8 cellular contexts compared by ENCODE assay signal in the genomic region with DNA sequence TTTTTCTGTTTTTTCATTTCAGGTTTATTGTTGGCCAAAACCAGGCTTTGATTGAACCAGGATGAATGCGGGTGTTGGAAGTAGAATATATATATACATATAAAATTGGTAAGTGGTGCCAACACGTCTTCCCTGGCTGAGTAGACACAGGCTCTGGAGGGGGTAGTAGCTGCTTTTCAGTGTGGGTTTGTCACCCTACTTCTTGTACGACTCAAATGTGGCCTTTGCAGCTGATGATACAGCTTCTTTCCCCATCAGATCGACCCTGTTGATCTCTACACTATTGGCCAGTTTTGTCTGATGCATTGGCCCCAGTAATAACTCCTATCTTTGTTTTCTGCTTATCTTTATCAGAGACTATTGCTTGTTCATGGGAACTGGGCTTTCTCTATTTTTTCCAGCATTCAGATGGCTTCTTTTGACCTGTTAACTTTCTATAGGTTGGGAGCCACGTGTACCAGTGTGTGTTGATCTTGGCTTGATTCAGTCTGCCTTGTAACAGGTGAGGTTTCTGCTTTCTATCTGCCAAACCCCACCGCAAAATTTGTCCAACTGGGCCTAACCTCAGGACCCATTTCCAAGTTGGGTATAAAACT. TPM values are rescaled to one million over a fixed set of nuclear protein-coding genes. Genes with fewer than 3 reads are reported as not detected.
DNase-seq lines count a peak whose midpoint lies in the region; ATAC-seq, FAIRE-seq and TF ChIP-seq lines count a peak whose summit lies in the region.

No MANE protein-coding gene starts in this region.

- H3K36me3 ChIP-seq in DOHH2 (ENCODE audit: control insufficient read depth, low read length), result peaks cover 82% of the 10 kb centered on the region
- H3K36me3 ChIP-seq in ectodermal cell (ENCODE audit: control insufficient read depth, insufficient read depth, low read length), result peaks cover 67% of the 10 kb centered on the region
- peaks cover 68% of the 10 kb centered on the region for H3K36me3 ChIP-seq in neuron (ENCODE audit: insufficient read depth, low read length)

- peak overlapping the region; percentile 87 for H3K27ac ChIP-seq in DOHH2 (ENCODE audit: low read depth, low read length)
- peak overlapping the region; percentile 17 for H3K27ac ChIP-seq in ectodermal cell (ENCODE audit: insufficient read depth, low read depth, low read length, poor library complexity, severe bottlenecking)

- H3K9me2 ChIP-seq in DOHH2 (replicated peaks; ENCODE audit: control insufficient read depth, low read length), result no peaks in the 10 kb centered on the region

- H3K4me2 ChIP-seq in DOHH2 (ENCODE audit: low read length), result peak overlapping the region; percentile 96

- peaks cover 80% of the 10 kb centered on the region for H3F3A ChIP-seq in DOHH2 (ENCODE audit: control insufficient read depth, insufficient read depth)

- peak overlapping the region; percentile 94 for H3K4me3 ChIP-seq in DOHH2 (ENCODE audit: low read length)
- H3K4me3 ChIP-seq in ectodermal cell (ENCODE audit: insufficient read depth, low read depth, low read length), result peak overlapping the region; percentile 99
- H3K4me3 ChIP-seq in neuron (ENCODE audit: low read length), result peak overlapping the region; percentile 77

- H3K27me3 ChIP-seq in DOHH2 (ENCODE audit: control insufficient read depth, low read length) (no peaks in the 10 kb centered on the region), ectodermal cell (ENCODE audit: control insufficient read depth, insufficient read depth, low read length, poor library complexity, severe bottlenecking) (no peaks in the 10 kb centered on the region), neuron (ENCODE audit: insufficient read depth, low read length) (no peaks in the 10 kb centered on the region)

- no peak for FAIRE-seq in frontal cortex (lab: Jason Lieb, UNC)

- peaks cover 71% of the 10 kb centered on the region for H3K4me1 ChIP-seq in DOHH2 (ENCODE audit: control insufficient read depth, low read length)
- H3K4me1 ChIP-seq in ectodermal cell (ENCODE audit: control insufficient read depth, insufficient read depth, low read length), result no peaks in the 10 kb centered on the region
- H3K4me1 ChIP-seq in neuron (ENCODE audit: insufficient read depth, low read length), result peaks cover 26% of the 10 kb centered on the region

- no peak overlapping the region for H2AFZ ChIP-seq in neuron (ENCODE audit: low read depth, low read length)

- H3K9me3 ChIP-seq in DOHH2 (ENCODE audit: control insufficient read depth, insufficient read depth, low read length), result peaks cover 3% of the 10 kb centered on the region; the same call in 1 of the 2 replicates
- H3K9me3 ChIP-seq in ectodermal cell (ENCODE audit: control insufficient read depth, low read length), result no peaks in the 10 kb centered on the region
- H3K9me3 ChIP-seq in neuron (ENCODE audit: low read length), result peaks cover 54% of the 10 kb centered on the region

- no peak for ATAC-seq in GM19023 (IDR thresholded peaks at IDR 0.05; ENCODE audit: unreplicated experiment)

- H3K79me2 ChIP-seq in DOHH2 (ENCODE audit: control insufficient read depth, low read length), result peaks cover 95% of the 10 kb centered on the region

- no peak for TF ChIP-seq CTCF in DOHH2 (IDR thresholded peaks at IDR 0.05; ENCODE audit: low read depth, low read length, poor library complexity, severe bottlenecking)

- WGBS in ectodermal cell, 2 experiments, result 22 to 33% methylated on average over 5 to 6 of the region's 6 CpGs

- H4K20me1 ChIP-seq in DOHH2 (ENCODE audit: control insufficient read depth, insufficient read depth, low read depth, low read length), result peaks cover 62% of the 10 kb centered on the region

- DNase-seq in NAMALWA (ENCODE audit: low spot score), result peak; percentile 42
- no peak for DNase-seq in midbrain (lab: John Stamatoyannopoulos, UW)
- no peak for DNase-seq in frontal cortex (ENCODE audit: low spot score in 2 of 2)
- no peak for DNase-seq in NCI-H524 (lab: John Stamatoyannopoulos, UW)

RNA-seq across cellular contexts. Expression of gene ZNFX1, which starts 2.7 kb away (rescaled TPM):
- polyA plus RNA-seq in ectodermal cell (2013, experiment 1 of 4), result 5.7 TPM
- 6.2 TPM for polyA plus RNA-seq in ectodermal cell (2013, experiment 2 of 4)
- polyA plus RNA-seq in ectodermal cell (2013, experiment 3 of 4), result 5.6 TPM
- 5.8 TPM for polyA plus RNA-seq in ectodermal cell (2013, experiment 4 of 4)
- 13.0 TPM for total RNA-seq in frontal cortex
